Comparison of ENCODE assay signal across 11 cellular contexts in genomic region chr15:85554852-85555521, GRCh38.
A peak's percentile ranks its signal among the peaks of the same experiment; 100 is the strongest.
DNase-seq lines count a peak whose midpoint lies in the region; ATAC-seq and TF ChIP-seq lines count a peak whose summit lies in the region.
"Had no signal": no experiment of that assay in that cellular context is flagged by ENCODE, and none has a peak within 500 bp of the region (broad histone marks: within the 10 kb centered on the region; RNA-seq: fewer than 3 reads in every experiment).

No MANE protein-coding gene starts in this region.

- peaks cover 17% of the 10 kb centered on the region for H3K4me1 ChIP-seq in OCI-LY1 (ENCODE audit: insufficient read depth, low read length, severe bottlenecking)
- H3K4me1 ChIP-seq in naive thymus-derived CD4-positive, alpha-beta T cell (ENCODE audit: control insufficient read depth in 2 of 2, insufficient read depth in 2 of 2, low read length in 2 of 2), result peaks cover 17 to 20% of the 10 kb centered on the region in 2 donors
- peaks cover 19% of the 10 kb centered on the region for H3K4me1 ChIP-seq in MM.1S (ENCODE audit: low read length)
- H3K4me1 ChIP-seq: gastrocnemius medialis had no signal

- no peak overlapping the region for H3K9ac ChIP-seq in OCI-LY1 (ENCODE audit: low read length)
- H3K9ac ChIP-seq in MM.1S (ENCODE audit: low read length), result no peak overlapping the region

- H3K4me3 ChIP-seq in OCI-LY1 (ENCODE audit: low read depth, low read length, poor library complexity, severe bottlenecking) (no peak overlapping the region), MM.1S (ENCODE audit: low read length) (no peak overlapping the region)
- no peak overlapping the region for H3K4me3 ChIP-seq in naive thymus-derived CD4-positive, alpha-beta T cell (ENCODE audit: low read length)
- H3K4me3 ChIP-seq: gastrocnemius medialis had no signal

- H3K27ac Mint-ChIP-seq in naive thymus-derived CD4-positive, alpha-beta T cell, result peak overlapping the region in 4 of 9 donors; percentile 1 to 42 (median 20)
- peak overlapping the region in 5 of 10 donors; percentile 11 to 61 (median 49) for H3K27ac Mint-ChIP-seq in naive thymus-derived CD8-positive, alpha-beta T cell

- H3F3A ChIP-seq in OCI-LY1 (ENCODE audit: insufficient read depth, low read length) (peaks cover 5% of the 10 kb centered on the region; the same call in 1 of the 2 replicates), MM.1S (ENCODE audit: insufficient read depth, low read length) (no peaks in the 10 kb centered on the region)

- peaks cover 19% of the 10 kb centered on the region for H3K36me3 ChIP-seq in OCI-LY1 (ENCODE audit: insufficient read depth, low read length)
- H3K36me3 ChIP-seq in naive thymus-derived CD4-positive, alpha-beta T cell (ENCODE audit: control insufficient read depth in 2 of 3, insufficient read depth in 3 of 3, low read length in 3 of 3), result no peaks in the 10 kb centered on the region
- H3K36me3 ChIP-seq in MM.1S (replicated peaks; ENCODE audit: insufficient read depth, low read length), result no peaks in the 10 kb centered on the region
- H3K36me3 ChIP-seq: gastrocnemius medialis had no signal

- no peak overlapping the region for H3K4me3 Mint-ChIP-seq in naive thymus-derived CD4-positive, alpha-beta T cell
- peak overlapping the region in 1 of 10 donors; percentile 68 for H3K4me3 Mint-ChIP-seq in naive thymus-derived CD8-positive, alpha-beta T cell

- no peak for DNase-seq in naive thymus-derived CD4-positive, alpha-beta T cell
- DNase-seq in MM.1S, result no peak
- no peak for DNase-seq in stimulated activated CD4-positive, alpha-beta T cell treated with anti-CD3 and anti-CD28 coated beads, Interleukin-4, amount 100 ng/mL, for 1 hour
- no peak for DNase-seq in naive thymus-derived CD8-positive, alpha-beta T cell
- DNase-seq: activated CD4-positive, CD25-positive, alpha-beta regulatory T cell treated with anti-CD3 and anti-CD28 coated beads, Interleukin-2, amount 50 U/mL, for 72 hours; gastrocnemius medialis; NCI-H2171 had no signal

- H3K4me1 Mint-ChIP-seq in naive thymus-derived CD4-positive, alpha-beta T cell, result peaks cover 15 to 60% (median 49%) of the 10 kb centered on the region in 7 donors
- peaks cover 15 to 53% (median 48%) of the 10 kb centered on the region in 4 donors for H3K4me1 Mint-ChIP-seq in naive thymus-derived CD8-positive, alpha-beta T cell

- H3K79me2 ChIP-seq in OCI-LY1 (ENCODE audit: insufficient read depth, low read length) (no peaks in the 10 kb centered on the region), MM.1S (ENCODE audit: low read length) (no peaks in the 10 kb centered on the region)

- H3K9me3 ChIP-seq in OCI-LY1 (ENCODE audit: low read length) (no peaks in the 10 kb centered on the region), MM.1S (replicated peaks; ENCODE audit: insufficient read depth, low read length) (no peaks in the 10 kb centered on the region)
- no peaks in the 10 kb centered on the region for H3K9me3 ChIP-seq in naive thymus-derived CD4-positive, alpha-beta T cell (ENCODE audit: control insufficient read depth in 2 of 3, low read length in 3 of 3)
- H3K9me3 ChIP-seq: gastrocnemius medialis had no signal

- H4K20me1 ChIP-seq in OCI-LY1 (ENCODE audit: insufficient read depth, low read length), result no peaks in the 10 kb centered on the region
- H4K20me1 ChIP-seq in MM.1S (ENCODE audit: insufficient read depth, low read length), result no peaks in the 10 kb centered on the region

- H3K27ac ChIP-seq in OCI-LY1 (ENCODE audit: low read depth, low read length, poor library complexity, severe bottlenecking), result peak overlapping the region; percentile 11
- no peak overlapping the region for H3K27ac ChIP-seq in naive thymus-derived CD4-positive, alpha-beta T cell (ENCODE audit: low read depth, low read length)
- H3K27ac ChIP-seq in MM.1S (ENCODE audit: low read length), result no peak overlapping the region
- H3K27ac ChIP-seq: gastrocnemius medialis had no signal

- TF ChIP-seq CTCF in OCI-LY1 (IDR thresholded peaks at IDR 0.05; ENCODE audit: low read length), result no peak
- no peak for TF ChIP-seq CTCF in MM.1S (IDR thresholded peaks at IDR 0.05; ENCODE audit: low read length)

- H2AFZ ChIP-seq in OCI-LY1 (ENCODE audit: low read length), result no peak overlapping the region
- H2AFZ ChIP-seq in MM.1S (ENCODE audit: low read length), result no peak overlapping the region

- peak; percentile 76 for ATAC-seq in GM18868 (IDR thresholded peaks at IDR 0.05; ENCODE audit: unreplicated experiment)
- peak; percentile 71 for ATAC-seq in HG02852 (IDR thresholded peaks at IDR 0.05; ENCODE audit: unreplicated experiment)
- ATAC-seq in naive thymus-derived CD4-positive, alpha-beta T cell, result peak; percentile 72
- ATAC-seq in HG02588 (IDR thresholded peaks at IDR 0.05; ENCODE audit: unreplicated experiment), result no peak
- ATAC-seq in naive thymus-derived CD8-positive, alpha-beta T cell, result no peak
- ATAC-seq: gastrocnemius medialis had no signal

- no peaks in the 10 kb centered on the region for H3K9me3 Mint-ChIP-seq in naive thymus-derived CD4-positive, alpha-beta T cell
- H3K9me3 Mint-ChIP-seq in naive thymus-derived CD8-positive, alpha-beta T cell, result no peaks in the 10 kb centered on the region

- H3K36me3 Mint-ChIP-seq in naive thymus-derived CD4-positive, alpha-beta T cell, result peaks cover 0 to 42% (median 20%) of the 10 kb centered on the region in 5 donors
- H3K36me3 Mint-ChIP-seq in naive thymus-derived CD8-positive, alpha-beta T cell, result peaks cover 0 to 50% (median 6%) of the 10 kb centered on the region in 3 donors

- CTCF ChIA-PET in naive thymus-derived CD4-positive, alpha-beta T cell (lab: Charles Lee), result interaction anchor here (0.6 kb wide), 1 partner anchor 175 kb away, joined by 6 read pairs; no protein-coding TSS in a partner anchor

- POLR2A ChIA-PET in naive thymus-derived CD4-positive, alpha-beta T cell (lab: Charles Lee), result no interaction called here
- POLR2A ChIA-PET in naive thymus-derived CD8-positive, alpha-beta T cell (lab: Charles Lee), result no interaction called here

- peak overlapping the region; percentile 12; the same call in 1 of the 2 replicates for H3K4me2 ChIP-seq in OCI-LY1 (ENCODE audit: low read length)
- H3K4me2 ChIP-seq in MM.1S (ENCODE audit: low read depth, low read length), result no peak overlapping the region; the same call in 1 of the 2 replicates

- intact Hi-C loops in naive thymus-derived CD4-positive, alpha-beta T cell (cut with micrococcal nuclease), result loop anchor here in 1 of 2 donors (2.0 kb wide), 1 partner anchor 14 kb away; no protein-coding TSS in a partner anchor

- no peaks in the 10 kb centered on the region for H3K27me3 Mint-ChIP-seq in naive thymus-derived CD4-positive, alpha-beta T cell
- no peaks in the 10 kb centered on the region for H3K27me3 Mint-ChIP-seq in naive thymus-derived CD8-positive, alpha-beta T cell

- H3K9me2 ChIP-seq in OCI-LY1 (ENCODE audit: low read depth, low read length) (no peaks in the 10 kb centered on the region), MM.1S (replicated peaks; ENCODE audit: insufficient read depth, low read length) (no peaks in the 10 kb centered on the region)

- H3K27me3 ChIP-seq in OCI-LY1 (ENCODE audit: insufficient read depth, low read length), result no peaks in the 10 kb centered on the region
- H3K27me3 ChIP-seq in naive thymus-derived CD4-positive, alpha-beta T cell (ENCODE audit: control insufficient read depth in 2 of 2, insufficient read depth in 2 of 2, low read length in 2 of 2), result no peaks in the 10 kb centered on the region
- H3K27me3 ChIP-seq in MM.1S (replicated peaks; ENCODE audit: insufficient read depth, low read length), result no peaks in the 10 kb centered on the region
- H3K27me3 ChIP-seq: gastrocnemius medialis had no signal

Comparison
In these comparisons a context has a peak if more than half of its experiments do, and no peak if none do; other contexts are left out.
1. ATAC-seq: peak in GM18868 (single experiment), HG02852 (single experiment) and naive thymus-derived CD4-positive, alpha-beta T cell (single experiment); none in HG02588 (single experiment) and naive thymus-derived CD8-positive, alpha-beta T cell (0 of 2).